11 cellular contexts compared by ENCODE assay signal in the genomic region with DNA sequence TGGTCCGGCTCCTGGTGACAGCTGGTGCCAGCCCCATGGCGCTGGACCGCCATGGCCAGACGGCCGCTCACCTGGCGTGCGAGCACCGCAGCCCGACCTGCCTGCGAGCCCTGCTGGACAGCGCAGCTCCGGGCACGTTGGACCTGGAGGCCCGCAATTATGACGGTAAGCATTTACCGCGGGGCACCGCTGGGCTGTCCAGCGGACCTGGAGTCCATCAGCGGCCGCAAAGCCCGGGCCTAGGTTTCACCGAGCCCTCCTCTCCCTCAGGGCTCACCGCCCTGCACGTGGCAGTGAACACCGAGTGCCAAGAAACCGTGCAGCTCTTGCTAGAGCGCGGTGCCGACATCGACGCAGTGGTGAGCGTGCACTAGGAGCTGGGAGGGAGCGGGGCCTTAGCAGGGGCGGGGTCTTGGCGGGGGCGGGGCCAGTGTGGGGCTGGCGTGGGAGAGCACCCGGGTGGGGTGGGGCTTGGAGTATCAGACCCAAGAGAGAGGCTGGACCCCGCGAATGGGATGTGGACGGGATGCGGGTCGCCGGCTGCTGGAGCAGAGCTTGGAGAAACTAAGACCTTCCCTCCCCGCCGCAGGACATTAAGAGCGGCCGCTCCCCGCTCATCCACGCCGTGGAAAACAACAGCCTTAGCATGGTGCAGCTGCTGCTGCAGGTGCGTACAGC. TPM values are rescaled to one million over a fixed set of nuclear protein-coding genes. Genes with fewer than 3 reads are reported as not detected.
DNase-seq lines count a peak whose midpoint lies in the region; ATAC-seq, FAIRE-seq and TF ChIP-seq lines count a peak whose summit lies in the region.
"Had no signal": no experiment of that assay in that cellular context is flagged by ENCODE, and none has a peak within 500 bp of the region (broad histone marks: within the 10 kb centered on the region; RNA-seq: fewer than 3 reads in every experiment).

No MANE protein-coding gene starts in this region.

- DNase-seq in AG08395 (ENCODE audit: low spot score) = peak; percentile 38
- DNase-seq in amniotic epithelial cell (ENCODE audit: low read depth) = peak; percentile 82
- DNase-seq in left ventricle myocardium inferior = peak; percentile 81
- DNase-seq in osteoblast (ENCODE audit: insufficient read length, low spot score, missing footprints) = peak; percentile 81
- DNase-seq in superior temporal gyrus (ENCODE audit: extremely low spot score) = no peak
- no peak for DNase-seq in T-cell
- no peak for DNase-seq in RCC 7860 (ENCODE audit: low spot score)
- DNase-seq in putamen (ENCODE audit: low spot score) = no peak
- DNase-seq: activated naive CD8-positive, alpha-beta T cell treated with anti-CD3 and anti-CD28 coated beads for 36 hours; CD8-positive, alpha-beta T cell had no signal

- H3K9me3 ChIP-seq in left ventricle myocardium inferior (replicated peaks) = no peaks in the 10 kb centered on the region
- no peaks in the 10 kb centered on the region for H3K9me3 ChIP-seq in osteoblast (ENCODE audit: low read depth, low read length)

- no peak overlapping the region for H3K27ac Mint-ChIP-seq in T-cell

- ATAC-seq in T-cell (replicated peaks in 1 of 4) = no peak
- ATAC-seq: CD8-positive, alpha-beta T cell had no signal

- H3K36me3 Mint-ChIP-seq in T-cell = peaks cover 26% of the 10 kb centered on the region

- no peak overlapping the region for H3K4me3 Mint-ChIP-seq in T-cell
- H3K4me3 Mint-ChIP-seq: activated naive CD8-positive, alpha-beta T cell treated with anti-CD3 and anti-CD28 coated beads for 36 hours; CD8-positive, alpha-beta T cell had no signal

- H3K27ac ChIP-seq in left ventricle myocardium inferior (replicated peaks) (peak overlapping the region; percentile 98), osteoblast (ENCODE audit: low read depth, low read length) (peak overlapping the region; percentile 28)
- H3K27ac ChIP-seq: KMS-11 had no signal

- peaks cover 49% of the 10 kb centered on the region for H3K36me3 ChIP-seq in left ventricle myocardium inferior
- peaks cover 61% of the 10 kb centered on the region for H3K36me3 ChIP-seq in osteoblast (ENCODE audit: insufficient read depth, low read length)

- POLR2A ChIA-PET in T-cell (lab: Charles Lee) = no interaction called here

- peaks cover 50 to 65% (median 62%) of the 10 kb centered on the region in 3 donors for H3K4me1 Mint-ChIP-seq in T-cell

- TF ChIP-seq CTCF in left ventricle myocardium inferior (IDR thresholded peaks at IDR 0.05; ENCODE audit: borderline replicate concordance) (no peak), osteoblast (IDR thresholded peaks at IDR 0.05; ENCODE audit: extremely low read depth, low read depth, low read length) (no peak)

- peaks cover 18% of the 10 kb centered on the region for H3K79me2 ChIP-seq in osteoblast (ENCODE audit: insufficient read depth, low read length)

- FAIRE-seq in RCC 7860 (lab: Jason Lieb, UNC) = no peak

- H3K27me3 ChIP-seq in left ventricle myocardium inferior (ENCODE audit: low read depth) (no peaks in the 10 kb centered on the region), osteoblast (ENCODE audit: insufficient read depth, low read length) (no peaks in the 10 kb centered on the region)

- peaks cover 20% of the 10 kb centered on the region for H4K20me1 ChIP-seq in osteoblast (ENCODE audit: insufficient read depth, low read length)

- intact Hi-C loops in left ventricle myocardium inferior (cut with micrococcal nuclease) = no loop called here

- H3K4me1 ChIP-seq in left ventricle myocardium inferior (peaks cover 71% of the 10 kb centered on the region), osteoblast (ENCODE audit: insufficient read depth, low read length) (peaks cover 42% of the 10 kb centered on the region)

- no peaks in the 10 kb centered on the region for H3K27me3 Mint-ChIP-seq in T-cell

- no peaks in the 10 kb centered on the region for H3K9me3 Mint-ChIP-seq in T-cell
- H3K9me3 Mint-ChIP-seq: activated naive CD8-positive, alpha-beta T cell treated with anti-CD3 and anti-CD28 coated beads for 36 hours; CD8-positive, alpha-beta T cell had no signal

- CTCF ChIA-PET in T-cell (lab: Charles Lee) = no interaction called here

- no peak overlapping the region for H3K4me2 ChIP-seq in osteoblast (ENCODE audit: insufficient read depth, low read length)
- H3K4me2 ChIP-seq: KMS-11 had no signal

- H2AFZ ChIP-seq in osteoblast (ENCODE audit: low read length) = no peak overlapping the region

- H3K4me3 ChIP-seq in left ventricle myocardium inferior (peak overlapping the region; percentile 70), osteoblast (ENCODE audit: insufficient read depth, low read length) (no peak overlapping the region)

RNA-seq across cellular contexts. Expression of a gene that starts 8.7 kb away (rescaled TPM):
- total RNA-seq in left ventricle myocardium inferior (15.0 TPM), osteoblast (6.5 and 7.2 TPM in 2 replicates), T-cell (100 to 1,000 TPM in 1 of 5 donors, 10 to 100 TPM in 4; 18.7 to 103 (median 19.4) TPM)

RNA-seq across cellular contexts. Expression of a gene that starts 20.5 kb away (rescaled TPM):
- total RNA-seq in left ventricle myocardium inferior = not detected
- total RNA-seq in osteoblast = not detected in 2 replicates
- total RNA-seq in T-cell = under 1 TPM in 2 of 5 donors, not detected in 3; 0.25 to 0.30 TPM
- total RNA-seq: activated naive CD8-positive, alpha-beta T cell treated with anti-CD3 and anti-CD28 coated beads for 36 hours; CD8-positive, alpha-beta T cell had no signal

RNA-seq across cellular contexts. Expression of a gene that starts 51.7 kb away (rescaled TPM):
- total RNA-seq in left ventricle myocardium inferior = 91.9 TPM
- 4.3 and 4.4 TPM in 2 replicates for total RNA-seq in osteoblast
- total RNA-seq in T-cell = 1 to 10 TPM in 1 of 5 donors, under 1 TPM in 3, not detected in 1; 0.39 to 1.0 (median 0.87) TPM
- total RNA-seq: activated naive CD8-positive, alpha-beta T cell treated with anti-CD3 and anti-CD28 coated beads for 36 hours; CD8-positive, alpha-beta T cell had no signal

RNA-seq across cellular contexts. Expression of a gene that starts 58.2 kb away (rescaled TPM):
- total RNA-seq in left ventricle myocardium inferior (not detected), osteoblast (under 0.01 TPM in 1 of 2 replicates, not detected in the other), T-cell (not detected)
- total RNA-seq: activated naive CD8-positive, alpha-beta T cell treated with anti-CD3 and anti-CD28 coated beads for 36 hours; CD8-positive, alpha-beta T cell had no signal

Comparison
In these comparisons a context has a peak if more than half of its experiments do, and no peak if none do; other contexts are left out.
1. DNase-seq: peak in AG08395 (single experiment), amniotic epithelial cell (single experiment), left ventricle myocardium inferior (single experiment) and osteoblast (single experiment); none in superior temporal gyrus (single experiment), T-cell (0 of 34), RCC 7860 (single experiment) and putamen (single experiment).
2. RNA of a gene that starts 51.7 kb away (total RNA-seq): 91.9 TPM in left ventricle myocardium inferior (single experiment); 4.3 to 4.4 TPM in osteoblast and 0.39 to 1.0 TPM in T-cell; every median in the first group is over 10 times any median in the second.